14 cellular contexts compared by ENCODE assay signal in the genomic region with DNA sequence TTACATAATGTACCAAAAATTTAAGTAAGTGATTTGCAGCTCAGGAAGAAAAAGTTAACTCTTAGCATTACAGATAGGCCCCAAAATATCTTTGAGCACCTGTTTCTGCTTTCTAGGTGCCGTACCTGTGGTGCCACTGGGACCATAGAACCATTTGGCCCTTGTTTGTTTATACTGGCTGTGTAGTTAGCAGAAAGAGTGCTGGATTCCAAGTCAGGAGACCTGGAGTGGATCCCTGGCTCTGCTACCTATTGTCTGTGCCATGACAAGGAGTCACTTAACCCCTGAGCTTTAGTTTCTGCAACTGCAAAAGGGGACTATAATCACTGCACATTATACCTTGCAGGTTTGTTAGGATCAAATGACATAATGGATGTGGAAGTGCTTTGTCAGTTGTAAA.
"Had no signal": no experiment of that assay in that cellular context is flagged by ENCODE, and none has a peak within 500 bp of the region (broad histone marks: within the 10 kb centered on the region; RNA-seq: fewer than 3 reads in every experiment).

No MANE protein-coding gene starts in this region.

- ATAC-seq: esophagus mucosa; gastrocnemius medialis; natural killer cell; stimulated activated naive B cell treated with anti-CD40 and anti-IgM and Interleukin-4, amounts not matched to agents 10 μg/mL and 1 μg/mL and 100 μg/mL, for 72 hours had no signal

- DNase-seq: dorsolateral prefrontal cortex; effector CD8-positive, alpha-beta T cell; endodermal cell; foreskin fibroblast; gastrocnemius medialis; head of caudate nucleus; natural killer cell; right lobe of liver; small intestine; stimulated activated CD4-positive, alpha-beta T cell treated with anti-CD3 and anti-CD28 coated beads, Interleukin-15, amount 100 ng/mL, for 24 hours; stimulated activated CD4-positive, alpha-beta T cell treated with anti-CD3 and anti-CD28 coated beads, Interleukin-2, amount 100 ng/mL, for 48 hours; stimulated activated naive B cell treated with anti-CD40 and anti-IgM and Interleukin-4, amounts not matched to agents 10 μg/mL and 1 μg/mL and 100 μg/mL, for 72 hours; upper lobe of left lung had no signal
